In genomic region chr10:119207713-119208552, GRCh38 we compare ENCODE assay signal across 1 cellular context.
TF ChIP-seq lines count a peak whose summit lies in the region.

No MANE protein-coding gene starts in this region.

TF ChIP-seq in GM12878, 131 proteins besides CTCF, POLR2A, EP300 and RAD21 (continued from another document and continues in another):
- no peak for TF ChIP-seq PRDM15 (CRISPR knock-in tag; IDR thresholded peaks at IDR 0.05)
- TF ChIP-seq DPF2 (IDR thresholded peaks at IDR 0.05) = peak; percentile 23; the same call in 1 of the 2 replicates
- TF ChIP-seq NKRF (conservative IDR thresholded peaks at IDR 0.05) = peak; percentile 71
- no peak for TF ChIP-seq TARDBP (IDR thresholded peaks at IDR 0.05; ENCODE audit: borderline replicate concordance)
- TF ChIP-seq EGR1 (IDR thresholded peaks at IDR 0.05; ENCODE audit: borderline replicate concordance in 1 of 2, low read depth in 2 of 2, low read length in 2 of 2) = 0 out of 3 replicates have a peak, but pooled peaks of 1 of the 2 experiments have one; percentile 13
- no peak for TF ChIP-seq RAD51 (IDR thresholded peaks at IDR 0.05)
- no peak for TF ChIP-seq ZNF592 (IDR thresholded peaks at IDR 0.05)
- 0 out of 2 replicates have a peak, but pooled peaks have one; percentile 28 for TF ChIP-seq IKZF1 (conservative IDR thresholded peaks at IDR 0.05)
- no peak for TF ChIP-seq SKIL (IDR thresholded peaks at IDR 0.05; ENCODE audit: low read depth, poor library complexity, severe bottlenecking)
- TF ChIP-seq GATAD2B (conservative IDR thresholded peaks at IDR 0.05; ENCODE audit: low read depth) = peak; percentile 45; the same call in 1 of the 2 replicates
- TF ChIP-seq PAX8 (IDR thresholded peaks at IDR 0.05) = no peak
- TF ChIP-seq BHLHE40 (IDR thresholded peaks at IDR 0.05; ENCODE audit: borderline replicate concordance in 1 of 2, low read depth in 2 of 2, low read length in 1 of 2) = peak in 1 of 2 experiments; percentile 64; a peak in 2 of 4 replicates
- TF ChIP-seq ELK1 (IDR thresholded peaks at IDR 0.05; ENCODE audit: low read depth, low read length) = no peak
- no peak for TF ChIP-seq YY1 (IDR thresholded peaks at IDR 0.05; ENCODE audit: low read depth, low read length)
- TF ChIP-seq ZZZ3 (IDR thresholded peaks at IDR 0.05; ENCODE audit: control insufficient read depth, insufficient read length, low read depth) = no peak
- TF ChIP-seq TCF7 (IDR thresholded peaks at IDR 0.05; ENCODE audit: borderline replicate concordance) = no peak
- TF ChIP-seq BACH1 (IDR thresholded peaks at IDR 0.05; ENCODE audit: borderline replicate concordance) = 0 out of 2 replicates have a peak, but pooled peaks have one; percentile 9
- TF ChIP-seq REST (IDR thresholded peaks at IDR 0.05; ENCODE audit: low read depth, low read length) = no peak
- TF ChIP-seq POU2F2 (IDR thresholded peaks at IDR 0.05; ENCODE audit: borderline replicate concordance, low read depth, low read length) = no peak
- TF ChIP-seq KDM1A (IDR thresholded peaks at IDR 0.05; ENCODE audit: borderline replicate concordance) = no peak
- no peak for TF ChIP-seq ZBTB11 (CRISPR knock-in tag; IDR thresholded peaks at IDR 0.05)
- TF ChIP-seq CREB1 (IDR thresholded peaks at IDR 0.05; ENCODE audit: low read depth) = no peak
- no peak for TF ChIP-seq ATF2 (IDR thresholded peaks at IDR 0.05; ENCODE audit: low read length)
- no peak for TF ChIP-seq CEBPB (IDR thresholded peaks at IDR 0.05; ENCODE audit: borderline replicate concordance in 1 of 2, low read depth in 2 of 2, low read length in 2 of 2)
- TF ChIP-seq SMAD1 (IDR thresholded peaks at IDR 0.05; ENCODE audit: low read depth, partially characterized antibody) = no peak
- no peak for TF ChIP-seq FOXK2 (IDR thresholded peaks at IDR 0.05)
- TF ChIP-seq RELB (IDR thresholded peaks at IDR 0.05; ENCODE audit: low read depth) = no peak
- no peak for TF ChIP-seq MEF2A (IDR thresholded peaks at IDR 0.05; ENCODE audit: insufficient read depth, low read depth, low read length)
- no peak for TF ChIP-seq IKZF2 (IDR thresholded peaks at IDR 0.05)
- TF ChIP-seq PML (IDR thresholded peaks at IDR 0.05; ENCODE audit: low read length) = no peak
